Comparison of ENCODE assay signal across 1 cellular context in the genomic region with DNA sequence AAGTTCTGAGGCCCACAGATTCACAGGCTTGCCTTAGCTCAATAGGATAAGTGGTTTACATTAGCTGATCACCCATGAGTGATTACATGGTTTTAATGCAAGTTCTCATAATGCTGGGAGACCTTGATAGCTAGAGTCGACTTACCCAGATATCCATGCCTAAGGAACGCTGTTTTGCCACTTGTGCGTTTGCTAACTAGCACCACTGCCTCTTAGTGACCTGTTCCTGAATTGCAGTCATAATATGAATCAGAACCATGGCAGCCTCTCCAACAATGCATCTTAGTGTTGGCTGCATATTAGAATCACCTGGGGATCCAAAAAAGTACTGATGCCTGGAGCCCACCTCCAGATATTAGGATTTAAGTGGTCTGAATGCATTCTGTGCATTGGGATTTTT.
TF ChIP-seq lines count a peak whose summit lies in the region.

No MANE protein-coding gene starts in this region.

TF ChIP-seq in GM23338, 12 proteins besides CTCF, POLR2A, EP300 and RAD21 (continued from another document):
- TF ChIP-seq ZNF462 (CRISPR knock-in tag; IDR thresholded peaks at IDR 0.05) (no peak), JUNB (IDR thresholded peaks at IDR 0.05; ENCODE audit: unreplicated experiment) (no peak), ZNF331 (CRISPR knock-in tag; IDR thresholded peaks at IDR 0.05; ENCODE audit: low read depth) (no peak), EZH2 (IDR thresholded peaks at IDR 0.05; ENCODE audit: low read depth, unreplicated experiment) (no peak), ZNF114 (CRISPR knock-in tag; IDR thresholded peaks at IDR 0.05) (no peak), POLR2AphosphoS5 (IDR thresholded peaks at IDR 0.05; ENCODE audit: low read depth) (no peak), EZH2phosphoT487 (IDR thresholded peaks at IDR 0.05; ENCODE audit: unreplicated experiment) (no peak)
- TF ChIP-seq, protein P1, sequence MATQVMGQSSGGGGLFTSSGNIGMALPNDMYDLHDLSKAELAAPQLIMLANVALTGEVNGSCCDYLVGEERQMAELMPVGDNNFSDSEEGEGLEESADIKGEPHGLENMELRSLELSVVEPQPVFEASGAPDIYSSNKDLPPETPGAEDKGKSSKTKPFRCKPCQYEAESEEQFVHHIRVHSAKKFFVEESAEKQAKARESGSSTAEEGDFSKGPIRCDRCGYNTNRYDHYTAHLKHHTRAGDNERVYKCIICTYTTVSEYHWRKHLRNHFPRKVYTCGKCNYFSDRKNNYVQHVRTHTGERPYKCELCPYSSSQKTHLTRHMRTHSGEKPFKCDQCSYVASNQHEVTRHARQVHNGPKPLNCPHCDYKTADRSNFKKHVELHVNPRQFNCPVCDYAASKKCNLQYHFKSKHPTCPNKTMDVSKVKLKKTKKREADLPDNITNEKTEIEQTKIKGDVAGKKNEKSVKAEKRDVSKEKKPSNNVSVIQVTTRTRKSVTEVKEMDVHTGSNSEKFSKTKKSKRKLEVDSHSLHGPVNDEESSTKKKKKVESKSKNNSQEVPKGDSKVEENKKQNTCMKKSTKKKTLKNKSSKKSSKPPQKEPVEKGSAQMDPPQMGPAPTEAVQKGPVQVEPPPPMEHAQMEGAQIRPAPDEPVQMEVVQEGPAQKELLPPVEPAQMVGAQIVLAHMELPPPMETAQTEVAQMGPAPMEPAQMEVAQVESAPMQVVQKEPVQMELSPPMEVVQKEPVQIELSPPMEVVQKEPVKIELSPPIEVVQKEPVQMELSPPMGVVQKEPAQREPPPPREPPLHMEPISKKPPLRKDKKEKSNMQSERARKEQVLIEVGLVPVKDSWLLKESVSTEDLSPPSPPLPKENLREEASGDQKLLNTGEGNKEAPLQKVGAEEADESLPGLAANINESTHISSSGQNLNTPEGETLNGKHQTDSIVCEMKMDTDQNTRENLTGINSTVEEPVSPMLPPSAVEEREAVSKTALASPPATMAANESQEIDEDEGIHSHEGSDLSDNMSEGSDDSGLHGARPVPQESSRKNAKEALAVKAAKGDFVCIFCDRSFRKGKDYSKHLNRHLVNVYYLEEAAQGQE (IDR thresholded peaks at IDR 0.05; ENCODE audit: unreplicated experiment): no peak
- TF ChIP-seq, protein P2, sequence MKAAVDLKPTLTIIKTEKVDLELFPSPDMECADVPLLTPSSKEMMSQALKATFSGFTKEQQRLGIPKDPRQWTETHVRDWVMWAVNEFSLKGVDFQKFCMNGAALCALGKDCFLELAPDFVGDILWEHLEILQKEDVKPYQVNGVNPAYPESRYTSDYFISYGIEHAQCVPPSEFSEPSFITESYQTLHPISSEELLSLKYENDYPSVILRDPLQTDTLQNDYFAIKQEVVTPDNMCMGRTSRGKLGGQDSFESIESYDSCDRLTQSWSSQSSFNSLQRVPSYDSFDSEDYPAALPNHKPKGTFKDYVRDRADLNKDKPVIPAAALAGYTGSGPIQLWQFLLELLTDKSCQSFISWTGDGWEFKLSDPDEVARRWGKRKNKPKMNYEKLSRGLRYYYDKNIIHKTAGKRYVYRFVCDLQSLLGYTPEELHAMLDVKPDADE (IDR thresholded peaks at IDR 0.05): no peak
